8 cellular contexts compared by ENCODE assay signal in the genomic region with DNA sequence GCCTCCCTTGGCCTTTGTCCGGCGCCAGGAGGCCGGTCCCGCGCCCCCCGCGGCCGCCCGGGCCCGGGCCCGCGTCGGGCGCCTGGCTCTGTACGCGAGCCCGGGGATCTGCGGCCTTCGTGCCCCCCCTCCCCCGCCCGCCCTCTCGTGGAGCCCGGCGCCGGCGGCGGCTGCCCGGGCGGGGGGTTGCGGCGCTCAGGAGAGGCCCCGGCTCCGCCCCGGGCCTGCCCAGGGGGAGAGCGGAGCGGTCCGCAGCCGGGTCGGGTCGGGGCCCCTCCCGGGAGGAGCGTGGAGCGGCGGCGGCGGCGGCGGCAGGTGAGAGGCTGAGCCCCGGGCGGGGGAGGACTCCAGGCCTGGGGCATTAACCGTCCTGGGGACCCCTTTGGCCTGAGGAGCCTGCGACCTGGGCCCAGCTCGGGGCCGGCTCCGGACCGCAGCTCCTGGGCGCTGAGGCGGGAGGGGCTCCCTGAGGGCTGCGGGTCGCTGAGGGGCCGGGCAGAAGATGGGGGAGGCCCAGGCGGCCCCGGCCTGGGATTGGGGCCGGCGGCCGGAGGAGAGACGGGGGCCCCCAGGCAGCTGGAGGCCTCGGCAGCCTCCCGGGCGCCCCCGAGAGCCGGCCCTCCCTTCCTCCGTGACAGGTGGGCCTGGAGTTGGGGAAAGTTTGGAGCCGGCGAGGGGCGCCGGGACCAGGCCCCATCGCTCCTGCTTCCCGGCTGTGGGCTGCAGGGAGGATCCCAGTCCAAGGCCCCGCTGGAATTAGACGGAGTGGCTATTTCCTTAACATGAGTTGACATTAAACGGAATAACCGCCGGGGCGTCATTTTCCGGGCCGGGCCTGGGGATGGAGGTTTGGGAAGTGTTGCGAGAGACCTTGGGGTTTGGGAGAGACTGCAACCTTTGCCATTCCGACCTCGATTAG. TPM values are rescaled to one million over a fixed set of nuclear protein-coding genes. Genes with fewer than 3 reads are reported as not detected.
DNase-seq lines count a peak whose midpoint lies in the region; ATAC-seq lines count a peak whose summit lies in the region.
"Not testable (repeated sequence)": the region's sequence is repeated elsewhere in the genome, so short reads cannot be mapped to it uniquely, and the experiment has no call there.

No MANE protein-coding gene starts in this region.

- peak; percentile 20 for DNase-seq in AG08396 (ENCODE audit: low spot score)
- DNase-seq in GM19238 (ENCODE audit: insufficient read length, low spot score) = peak; percentile 26
- not testable (repeated sequence) for DNase-seq in NT2/D1 (ENCODE audit: low read depth, low spot score)
- peak; percentile 23 for DNase-seq in activated T-cell treated with anti-CD3 and anti-CD28 coated beads for 4 hours
- DNase-seq in effector CD8-positive, alpha-beta T cell (lab: John Stamatoyannopoulos, UW) = peak; percentile 11
- DNase-seq in left lobe of liver (ENCODE audit: low spot score) = peak; percentile 59

- peak overlapping the region; percentile 62 for H3K27ac ChIP-seq in skeletal muscle tissue (ENCODE audit: low read depth, low read length)

- peaks cover 22% of the 10 kb centered on the region for H3K36me3 ChIP-seq in NT2/D1 (ENCODE audit: insufficient read depth, insufficient read length, low read length)
- H3K36me3 ChIP-seq in skeletal muscle tissue (ENCODE audit: control insufficient read depth in 3 of 3, insufficient read depth in 3 of 3, low read length in 3 of 3) = not testable (repeated sequence)

- H3K4me3 ChIP-seq in NT2/D1 (ENCODE audit: insufficient read length, low read depth) = peak overlapping the region; percentile 56
- H3K4me3 ChIP-seq in skeletal muscle tissue (ENCODE audit: low read length in 3 of 3) = peak overlapping the region; percentile 64 to 68 (median 67)

- H3K9me3 ChIP-seq in NT2/D1 (ENCODE audit: insufficient read depth, low read length); skeletal muscle tissue (ENCODE audit: control insufficient read depth in 3 of 3, low read length in 3 of 3): not testable (repeated sequence)

- not testable (repeated sequence) for H3K27me3 ChIP-seq in NT2/D1 (ENCODE audit: insufficient read depth, insufficient read length); skeletal muscle tissue (ENCODE audit: control insufficient read depth in 3 of 3, insufficient read depth in 3 of 3, low read length in 3 of 3)

- peak overlapping the region; percentile 80 for H3K9ac ChIP-seq in NT2/D1 (ENCODE audit: insufficient read length, low read depth)
- H3K9ac ChIP-seq in skeletal muscle tissue (ENCODE audit: low read depth in 1 of 3, low read length in 3 of 3) = peak overlapping the region; percentile 79 to 84 (median 81)

- H3K4me1 ChIP-seq in NT2/D1 (ENCODE audit: insufficient read depth, insufficient read length); skeletal muscle tissue (ENCODE audit: control insufficient read depth in 3 of 3, insufficient read depth in 3 of 3, low read length in 3 of 3): not testable (repeated sequence)

- ATAC-seq in HG03066 (IDR thresholded peaks at IDR 0.05; ENCODE audit: low read depth, unreplicated experiment) = peak; percentile 30
- ATAC-seq in left lobe of liver = peak; percentile 59

RNA-seq across cellular contexts. Expression of a gene that starts 0.6 kb away (rescaled TPM):
- total RNA-seq in left lobe of liver (11.4 TPM), skeletal muscle tissue (47.0 TPM)

RNA-seq across cellular contexts. Expression of a gene that starts 55.5 kb away (rescaled TPM):
- 7.8 TPM for total RNA-seq in left lobe of liver
- 18.3 TPM for total RNA-seq in skeletal muscle tissue
